1 cellular context compared by ENCODE assay signal in the genomic region with DNA sequence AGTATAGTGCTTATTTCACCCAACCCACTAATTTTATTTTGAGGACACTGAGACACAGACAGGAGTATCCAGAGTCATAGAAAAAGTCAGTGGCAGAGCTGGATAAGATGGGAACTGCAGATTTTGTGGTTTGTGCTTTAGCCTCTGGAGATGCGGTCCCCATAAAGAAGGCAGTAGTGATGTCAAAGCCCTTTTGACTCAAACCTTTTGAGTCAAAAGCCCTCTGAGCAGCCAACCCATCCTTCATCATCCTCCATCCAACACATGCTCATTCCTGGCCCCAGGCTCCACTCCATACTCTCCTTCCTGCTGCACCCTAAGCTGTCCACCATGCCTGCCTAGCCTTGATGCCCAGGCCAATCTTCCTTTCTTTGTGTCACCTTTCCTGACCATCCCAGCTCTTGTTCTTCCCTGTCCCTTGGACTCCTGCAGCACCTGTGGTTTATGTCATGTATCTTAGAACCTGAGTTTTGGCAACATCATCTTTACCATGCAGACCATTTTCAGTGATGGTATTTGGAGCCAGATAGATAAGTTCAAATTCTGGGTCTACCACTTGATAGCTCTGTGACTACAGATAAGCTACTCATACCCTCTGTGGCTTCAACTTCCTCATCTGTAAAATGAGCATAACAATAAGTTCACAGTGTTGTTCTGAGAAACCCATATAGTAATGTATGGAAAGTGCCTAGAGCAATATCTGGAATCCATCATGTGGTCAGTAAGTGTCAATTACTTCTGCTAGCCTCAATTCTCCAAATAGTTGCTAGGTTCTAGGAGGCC.
TF ChIP-seq lines count a peak whose summit lies in the region.

No MANE protein-coding gene starts in this region.

TF ChIP-seq in K562, 482 proteins besides CTCF, POLR2A, EP300 and RAD21 (continued from another document and continues in another):
- TF ChIP-seq, protein P1, sequence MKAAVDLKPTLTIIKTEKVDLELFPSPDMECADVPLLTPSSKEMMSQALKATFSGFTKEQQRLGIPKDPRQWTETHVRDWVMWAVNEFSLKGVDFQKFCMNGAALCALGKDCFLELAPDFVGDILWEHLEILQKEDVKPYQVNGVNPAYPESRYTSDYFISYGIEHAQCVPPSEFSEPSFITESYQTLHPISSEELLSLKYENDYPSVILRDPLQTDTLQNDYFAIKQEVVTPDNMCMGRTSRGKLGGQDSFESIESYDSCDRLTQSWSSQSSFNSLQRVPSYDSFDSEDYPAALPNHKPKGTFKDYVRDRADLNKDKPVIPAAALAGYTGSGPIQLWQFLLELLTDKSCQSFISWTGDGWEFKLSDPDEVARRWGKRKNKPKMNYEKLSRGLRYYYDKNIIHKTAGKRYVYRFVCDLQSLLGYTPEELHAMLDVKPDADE (conservative IDR thresholded peaks at IDR 0.05; ENCODE audit: control insufficient read depth, low read depth, low read length), result no peak
- TF ChIP-seq RNF2 (IDR thresholded peaks at IDR 0.05) (no peak), CHD2 (IDR thresholded peaks at IDR 0.05; ENCODE audit: low read depth, low read length) (no peak), PRPF4 (IDR thresholded peaks at IDR 0.05; ENCODE audit: insufficient read depth, low read depth, low read length, poor library complexity, severe bottlenecking) (no peak), SMARCB1 (IDR thresholded peaks at IDR 0.05; ENCODE audit: insufficient read length, low read depth) (no peak), ZNF699 (CRISPR knock-in tag; IDR thresholded peaks at IDR 0.05; ENCODE audit: insufficient replicate concordance) (no peak), TCF3 (CRISPR knock-in tag; IDR thresholded peaks at IDR 0.05) (peak; percentile 83), HMGN3 (IDR thresholded peaks at IDR 0.05; ENCODE audit: borderline replicate concordance, extremely low read depth, insufficient read length, low read depth, low read length) (no peak), ZSCAN29 (IDR thresholded peaks at IDR 0.05) (no peak), TBL1XR1 (IDR thresholded peaks at IDR 0.05; ENCODE audit: low read length in 2 of 2) (peak in 1 of 2 experiments; percentile 37; a peak in 1 of 4 replicates), DDX20 (tag; IDR thresholded peaks at IDR 0.05; ENCODE audit: low read depth) (no peak), ZNF24 (IDR thresholded peaks at IDR 0.05) (no peak), ZNF436 (CRISPR knock-in tag; IDR thresholded peaks at IDR 0.05) (no peak), SRSF9 (IDR thresholded peaks at IDR 0.05; ENCODE audit: borderline replicate concordance, low read depth, low read length) (no peak), SMAD3 (CRISPR knock-in tag; conservative IDR thresholded peaks at IDR 0.05) (no peak), ZNF586 (CRISPR knock-in tag; conservative IDR thresholded peaks at IDR 0.05) (no peak), ZNF431 (CRISPR knock-in tag; IDR thresholded peaks at IDR 0.05) (no peak), GATA2 (CRISPR knock-in tag; IDR thresholded peaks at IDR 0.05) (peak; percentile 52; the same call in 1 of the 2 replicates), ZNF3 (CRISPR knock-in tag; IDR thresholded peaks at IDR 0.05) (no peak), ZKSCAN1 (IDR thresholded peaks at IDR 0.05; ENCODE audit: low read depth, low read length) (no peak), ZBTB1 (CRISPR knock-in tag; IDR thresholded peaks at IDR 0.05; ENCODE audit: borderline replicate concordance, low read depth) (no peak), HDGF (IDR thresholded peaks at IDR 0.05) (no peak), ZNF384 (IDR thresholded peaks at IDR 0.05; ENCODE audit: low read depth, low read length) (no peak), ZFP1 (CRISPR knock-in tag; IDR thresholded peaks at IDR 0.05) (no peak), TEAD1 (CRISPR knock-in tag; IDR thresholded peaks at IDR 0.05) (peak in 1 of 2 experiments; percentile 55; a peak in 1 of 4 replicates), HNRNPLL (IDR thresholded peaks at IDR 0.05; ENCODE audit: low read depth, low read length, poor library complexity, severe bottlenecking) (no peak), ILK (tag; IDR thresholded peaks at IDR 0.05; ENCODE audit: borderline replicate concordance, low read depth) (no peak), PCBP1 (IDR thresholded peaks at IDR 0.05; ENCODE audit: low read depth, low read length, poor library complexity, severe bottlenecking) (no peak), CREM (IDR thresholded peaks at IDR 0.05; ENCODE audit: low read depth) (0 out of 2 replicates have a peak, but pooled peaks have one; percentile 19), C11orf30 (IDR thresholded peaks at IDR 0.05; ENCODE audit: low read depth) (no peak), U2AF1 (optimal IDR thresholded peaks at IDR 0.05; ENCODE audit: low read depth, low read length) (no peak), TBP (optimal IDR thresholded peaks at IDR 0.05; ENCODE audit: low read depth, low read length) (no peak)
- TF ChIP-seq, protein P2, sequence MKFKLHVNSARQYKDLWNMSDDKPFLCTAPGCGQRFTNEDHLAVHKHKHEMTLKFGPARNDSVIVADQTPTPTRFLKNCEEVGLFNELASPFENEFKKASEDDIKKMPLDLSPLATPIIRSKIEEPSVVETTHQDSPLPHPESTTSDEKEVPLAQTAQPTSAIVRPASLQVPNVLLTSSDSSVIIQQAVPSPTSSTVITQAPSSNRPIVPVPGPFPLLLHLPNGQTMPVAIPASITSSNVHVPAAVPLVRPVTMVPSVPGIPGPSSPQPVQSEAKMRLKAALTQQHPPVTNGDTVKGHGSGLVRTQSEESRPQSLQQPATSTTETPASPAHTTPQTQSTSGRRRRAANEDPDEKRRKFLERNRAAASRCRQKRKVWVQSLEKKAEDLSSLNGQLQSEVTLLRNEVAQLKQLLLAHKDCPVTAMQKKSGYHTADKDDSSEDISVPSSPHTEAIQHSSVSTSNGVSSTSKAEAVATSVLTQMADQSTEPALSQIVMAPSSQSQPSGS (CRISPR knock-in tag; IDR thresholded peaks at IDR 0.05), result no peak
- TF ChIP-seq, protein P3, sequence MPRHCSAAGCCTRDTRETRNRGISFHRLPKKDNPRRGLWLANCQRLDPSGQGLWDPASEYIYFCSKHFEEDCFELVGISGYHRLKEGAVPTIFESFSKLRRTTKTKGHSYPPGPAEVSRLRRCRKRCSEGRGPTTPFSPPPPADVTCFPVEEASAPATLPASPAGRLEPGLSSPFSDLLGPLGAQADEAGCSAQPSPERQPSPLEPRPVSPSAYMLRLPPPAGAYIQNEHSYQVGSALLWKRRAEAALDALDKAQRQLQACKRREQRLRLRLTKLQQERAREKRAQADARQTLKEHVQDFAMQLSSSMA (CRISPR knock-in tag; IDR thresholded peaks at IDR 0.05), result no peak
- TF ChIP-seq, protein P4, sequence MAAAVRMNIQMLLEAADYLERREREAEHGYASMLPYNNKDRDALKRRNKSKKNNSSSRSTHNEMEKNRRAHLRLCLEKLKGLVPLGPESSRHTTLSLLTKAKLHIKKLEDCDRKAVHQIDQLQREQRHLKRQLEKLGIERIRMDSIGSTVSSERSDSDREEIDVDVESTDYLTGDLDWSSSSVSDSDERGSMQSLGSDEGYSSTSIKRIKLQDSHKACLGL (CRISPR knock-in tag; IDR thresholded peaks at IDR 0.05; ENCODE audit: borderline replicate concordance, poor library complexity, severe bottlenecking), result no peak
- TF ChIP-seq, protein P5, sequence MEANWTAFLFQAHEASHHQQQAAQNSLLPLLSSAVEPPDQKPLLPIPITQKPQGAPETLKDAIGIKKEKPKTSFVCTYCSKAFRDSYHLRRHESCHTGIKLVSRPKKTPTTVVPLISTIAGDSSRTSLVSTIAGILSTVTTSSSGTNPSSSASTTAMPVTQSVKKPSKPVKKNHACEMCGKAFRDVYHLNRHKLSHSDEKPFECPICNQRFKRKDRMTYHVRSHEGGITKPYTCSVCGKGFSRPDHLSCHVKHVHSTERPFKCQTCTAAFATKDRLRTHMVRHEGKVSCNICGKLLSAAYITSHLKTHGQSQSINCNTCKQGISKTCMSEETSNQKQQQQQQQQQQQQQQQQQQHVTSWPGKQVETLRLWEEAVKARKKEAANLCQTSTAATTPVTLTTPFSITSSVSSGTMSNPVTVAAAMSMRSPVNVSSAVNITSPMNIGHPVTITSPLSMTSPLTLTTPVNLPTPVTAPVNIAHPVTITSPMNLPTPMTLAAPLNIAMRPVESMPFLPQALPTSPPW (CRISPR knock-in tag; IDR thresholded peaks at IDR 0.05), result no peak
- TF ChIP-seq, protein P6, sequence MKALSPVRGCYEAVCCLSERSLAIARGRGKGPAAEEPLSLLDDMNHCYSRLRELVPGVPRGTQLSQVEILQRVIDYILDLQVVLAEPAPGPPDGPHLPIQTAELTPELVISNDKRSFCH (CRISPR knock-in tag; IDR thresholded peaks at IDR 0.05), result no peak
- TF ChIP-seq, protein P6 (tag; IDR thresholded peaks at IDR 0.05), result peak; percentile 62
- TF ChIP-seq, protein P7, sequence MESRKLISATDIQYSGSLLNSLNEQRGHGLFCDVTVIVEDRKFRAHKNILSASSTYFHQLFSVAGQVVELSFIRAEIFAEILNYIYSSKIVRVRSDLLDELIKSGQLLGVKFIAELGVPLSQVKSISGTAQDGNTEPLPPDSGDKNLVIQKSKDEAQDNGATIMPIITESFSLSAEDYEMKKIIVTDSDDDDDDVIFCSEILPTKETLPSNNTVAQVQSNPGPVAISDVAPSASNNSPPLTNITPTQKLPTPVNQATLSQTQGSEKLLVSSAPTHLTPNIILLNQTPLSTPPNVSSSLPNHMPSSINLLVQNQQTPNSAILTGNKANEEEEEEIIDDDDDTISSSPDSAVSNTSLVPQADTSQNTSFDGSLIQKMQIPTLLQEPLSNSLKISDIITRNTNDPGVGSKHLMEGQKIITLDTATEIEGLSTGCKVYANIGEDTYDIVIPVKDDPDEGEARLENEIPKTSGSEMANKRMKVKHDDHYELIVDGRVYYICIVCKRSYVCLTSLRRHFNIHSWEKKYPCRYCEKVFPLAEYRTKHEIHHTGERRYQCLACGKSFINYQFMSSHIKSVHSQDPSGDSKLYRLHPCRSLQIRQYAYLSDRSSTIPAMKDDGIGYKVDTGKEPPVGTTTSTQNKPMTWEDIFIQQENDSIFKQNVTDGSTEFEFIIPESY (CRISPR knock-in tag; IDR thresholded peaks at IDR 0.05), result no peak
- TF ChIP-seq, protein P8, sequence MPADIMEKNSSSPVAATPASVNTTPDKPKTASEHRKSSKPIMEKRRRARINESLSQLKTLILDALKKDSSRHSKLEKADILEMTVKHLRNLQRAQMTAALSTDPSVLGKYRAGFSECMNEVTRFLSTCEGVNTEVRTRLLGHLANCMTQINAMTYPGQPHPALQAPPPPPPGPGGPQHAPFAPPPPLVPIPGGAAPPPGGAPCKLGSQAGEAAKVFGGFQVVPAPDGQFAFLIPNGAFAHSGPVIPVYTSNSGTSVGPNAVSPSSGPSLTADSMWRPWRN (IDR thresholded peaks at IDR 0.05; ENCODE audit: low read depth), result 0 out of 2 replicates have a peak, but pooled peaks have one; percentile 42
- TF ChIP-seq, protein P9, sequence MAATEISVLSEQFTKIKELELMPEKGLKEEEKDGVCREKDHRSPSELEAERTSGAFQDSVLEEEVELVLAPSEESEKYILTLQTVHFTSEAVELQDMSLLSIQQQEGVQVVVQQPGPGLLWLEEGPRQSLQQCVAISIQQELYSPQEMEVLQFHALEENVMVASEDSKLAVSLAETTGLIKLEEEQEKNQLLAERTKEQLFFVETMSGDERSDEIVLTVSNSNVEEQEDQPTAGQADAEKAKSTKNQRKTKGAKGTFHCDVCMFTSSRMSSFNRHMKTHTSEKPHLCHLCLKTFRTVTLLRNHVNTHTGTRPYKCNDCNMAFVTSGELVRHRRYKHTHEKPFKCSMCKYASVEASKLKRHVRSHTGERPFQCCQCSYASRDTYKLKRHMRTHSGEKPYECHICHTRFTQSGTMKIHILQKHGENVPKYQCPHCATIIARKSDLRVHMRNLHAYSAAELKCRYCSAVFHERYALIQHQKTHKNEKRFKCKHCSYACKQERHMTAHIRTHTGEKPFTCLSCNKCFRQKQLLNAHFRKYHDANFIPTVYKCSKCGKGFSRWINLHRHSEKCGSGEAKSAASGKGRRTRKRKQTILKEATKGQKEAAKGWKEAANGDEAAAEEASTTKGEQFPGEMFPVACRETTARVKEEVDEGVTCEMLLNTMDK (IDR thresholded peaks at IDR 0.05; ENCODE audit: borderline replicate concordance, insufficient read depth, low read depth, low read length, poor library complexity, severe bottlenecking), result no peak
- TF ChIP-seq, protein P10, sequence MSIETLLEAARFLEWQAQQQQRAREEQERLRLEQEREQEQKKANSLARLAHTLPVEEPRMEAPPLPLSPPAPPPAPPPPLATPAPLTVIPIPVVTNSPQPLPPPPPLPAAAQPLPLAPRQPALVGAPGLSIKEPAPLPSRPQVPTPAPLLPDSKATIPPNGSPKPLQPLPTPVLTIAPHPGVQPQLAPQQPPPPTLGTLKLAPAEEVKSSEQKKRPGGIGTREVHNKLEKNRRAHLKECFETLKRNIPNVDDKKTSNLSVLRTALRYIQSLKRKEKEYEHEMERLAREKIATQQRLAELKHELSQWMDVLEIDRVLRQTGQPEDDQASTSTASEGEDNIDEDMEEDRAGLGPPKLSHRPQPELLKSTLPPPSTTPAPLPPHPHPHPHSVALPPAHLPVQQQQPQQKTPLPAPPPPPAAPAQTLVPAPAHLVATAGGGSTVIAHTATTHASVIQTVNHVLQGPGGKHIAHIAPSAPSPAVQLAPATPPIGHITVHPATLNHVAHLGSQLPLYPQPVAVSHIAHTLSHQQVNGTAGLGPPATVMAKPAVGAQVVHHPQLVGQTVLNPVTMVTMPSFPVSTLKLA (conservative IDR thresholded peaks at IDR 0.05), result no peak
- TF ChIP-seq, protein P11, sequence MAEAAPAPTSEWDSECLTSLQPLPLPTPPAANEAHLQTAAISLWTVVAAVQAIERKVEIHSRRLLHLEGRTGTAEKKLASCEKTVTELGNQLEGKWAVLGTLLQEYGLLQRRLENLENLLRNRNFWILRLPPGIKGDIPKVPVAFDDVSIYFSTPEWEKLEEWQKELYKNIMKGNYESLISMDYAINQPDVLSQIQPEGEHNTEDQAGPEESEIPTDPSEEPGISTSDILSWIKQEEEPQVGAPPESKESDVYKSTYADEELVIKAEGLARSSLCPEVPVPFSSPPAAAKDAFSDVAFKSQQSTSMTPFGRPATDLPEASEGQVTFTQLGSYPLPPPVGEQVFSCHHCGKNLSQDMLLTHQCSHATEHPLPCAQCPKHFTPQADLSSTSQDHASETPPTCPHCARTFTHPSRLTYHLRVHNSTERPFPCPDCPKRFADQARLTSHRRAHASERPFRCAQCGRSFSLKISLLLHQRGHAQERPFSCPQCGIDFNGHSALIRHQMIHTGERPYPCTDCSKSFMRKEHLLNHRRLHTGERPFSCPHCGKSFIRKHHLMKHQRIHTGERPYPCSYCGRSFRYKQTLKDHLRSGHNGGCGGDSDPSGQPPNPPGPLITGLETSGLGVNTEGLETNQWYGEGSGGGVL (CRISPR knock-in tag; IDR thresholded peaks at IDR 0.05), result no peak
- TF ChIP-seq, protein P12, sequence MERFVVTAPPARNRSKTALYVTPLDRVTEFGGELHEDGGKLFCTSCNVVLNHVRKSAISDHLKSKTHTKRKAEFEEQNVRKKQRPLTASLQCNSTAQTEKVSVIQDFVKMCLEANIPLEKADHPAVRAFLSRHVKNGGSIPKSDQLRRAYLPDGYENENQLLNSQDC (CRISPR knock-in tag; IDR thresholded peaks at IDR 0.05), result no peak
